In genomic region chr9:89363921-89364663, GRCh38 we compare ENCODE assay signal across 19 cellular contexts. TPM values are rescaled to one million over a fixed set of nuclear protein-coding genes. Genes with fewer than 3 reads are reported as not detected.
DNase-seq lines count a peak whose midpoint lies in the region; ATAC-seq, FAIRE-seq and TF ChIP-seq lines count a peak whose summit lies in the region.
"Had no signal": no experiment of that assay in that cellular context is flagged by ENCODE, and none has a peak within 500 bp of the region (broad histone marks: within the 10 kb centered on the region; RNA-seq: fewer than 3 reads in every experiment).

No MANE protein-coding gene starts in this region.

- peaks cover 0 to 2% (median 0%) of the 10 kb centered on the region in 9 donors for H3K9me3 Mint-ChIP-seq in naive thymus-derived CD8-positive, alpha-beta T cell
- H3K9me3 Mint-ChIP-seq: CD8-positive, alpha-beta T cell; nephron had no signal

- H3K27ac ChIP-seq in WERI-Rb-1 (peak overlapping the region; percentile 59), temporal lobe (ENCODE audit: low read depth, low read length) (peak overlapping the region; percentile 15)

- peaks cover 0 to 33% (median 14%) of the 10 kb centered on the region in 3 donors for H3K36me3 Mint-ChIP-seq in naive thymus-derived CD8-positive, alpha-beta T cell

- H3K27me3 ChIP-seq in WERI-Rb-1 (ENCODE audit: insufficient read depth, low read depth, severe bottlenecking) = no peaks in the 10 kb centered on the region
- H3K27me3 ChIP-seq: MG63 had no signal

- no peak for FAIRE-seq in frontal cortex (lab: Jason Lieb, UNC)
- FAIRE-seq: keratinocyte had no signal

- peak overlapping the region in 1 of 10 donors; percentile 36 for H3K4me3 Mint-ChIP-seq in naive thymus-derived CD8-positive, alpha-beta T cell
- H3K4me3 Mint-ChIP-seq: CD8-positive, alpha-beta T cell; nephron had no signal

- POLR2A ChIA-PET in naive thymus-derived CD8-positive, alpha-beta T cell (lab: Charles Lee) = interaction anchor here (1.9 kb wide), 1 partner anchor 11 kb away, joined by 6 read pairs; no protein-coding TSS in a partner anchor

- H3K36me3 ChIP-seq in WERI-Rb-1 = peaks cover 26% of the 10 kb centered on the region

- no peak for ATAC-seq in naive thymus-derived CD8-positive, alpha-beta T cell
- ATAC-seq in HG03521 (IDR thresholded peaks at IDR 0.05; ENCODE audit: unreplicated experiment) = no peak
- ATAC-seq: CD8-positive, alpha-beta T cell had no signal

- H3K27ac Mint-ChIP-seq in naive thymus-derived CD8-positive, alpha-beta T cell = peak overlapping the region in 6 of 10 donors; percentile 27 to 82 (median 62)
- H3K27ac Mint-ChIP-seq: nephron had no signal

- H3K27me3 Mint-ChIP-seq in naive thymus-derived CD8-positive, alpha-beta T cell = no peaks in the 10 kb centered on the region

- no peak overlapping the region for H3K4me3 ChIP-seq in WERI-Rb-1 (ENCODE audit: low read depth, low read length)
- H3K4me3 ChIP-seq: MG63 had no signal

- TF ChIP-seq CTCF in WERI-Rb-1 (IDR thresholded peaks at IDR 0.05; ENCODE audit: low read depth, low read length) = no peak

- DNase-seq in activated effector memory CD4-positive, alpha-beta T cell treated with anti-CD3 and anti-CD28 coated beads, Interleukin-2, amount 50 U/mL, for 16 hours = peak; percentile 56
- DNase-seq in activated effector memory CD4-positive, alpha-beta T cell treated with Interleukin-2 at 50 U/mL for 16 hours = no peak
- DNase-seq in WERI-Rb-1 (no peak), NCI-H1436 (lab: John Stamatoyannopoulos, UW) (no peak), frontal cortex (ENCODE audit: low spot score in 2 of 2) (no peak)
- no peak for DNase-seq in naive thymus-derived CD8-positive, alpha-beta T cell
- DNase-seq: activated gamma-delta T cell treated with Interleukin-2 at 50 U/mL for 16 hours; DMS79; mesenchymal stem cell; MG63; NCI-H1930; NK-92 treated with Interleukin-12 subunit alpha and Interleukin-12 subunit beta, amount 100 ng/mL, for 24 hours; stimulated activated CD4-positive, alpha-beta T cell treated with anti-CD3 and anti-CD28 coated beads, Interleukin-15, amount 100 ng/mL, for 24 hours; stimulated activated naive CD4-positive, alpha-beta T cell had no signal

- H3K9me3 ChIP-seq in WERI-Rb-1 (ENCODE audit: severe bottlenecking) = no peaks in the 10 kb centered on the region
- H3K9me3 ChIP-seq: MG63 had no signal

- peaks cover 7 to 25% (median 20%) of the 10 kb centered on the region in 4 donors for H3K4me1 Mint-ChIP-seq in naive thymus-derived CD8-positive, alpha-beta T cell
- H3K4me1 Mint-ChIP-seq: nephron had no signal

RNA-seq across cellular contexts. Expression of gene SECISBP2, which starts 45.8 kb away (rescaled TPM):
- 100 to 1,000 TPM; 105 to 112 TPM for total RNA-seq in naive thymus-derived CD8-positive, alpha-beta T cell
- polyA plus RNA-seq in naive thymus-derived CD8-positive, alpha-beta T cell = 10 to 100 TPM; 19.6 to 27.9 (median 21.2) TPM
- total RNA-seq in temporal lobe (51.1 TPM), frontal cortex (67.7 TPM)

RNA-seq across cellular contexts. Expression of gene CKS2, which starts 53.1 kb away (rescaled TPM):
- total RNA-seq in naive thymus-derived CD8-positive, alpha-beta T cell = 1 to 10 TPM; 4.8 to 5.3 TPM
- polyA plus RNA-seq in naive thymus-derived CD8-positive, alpha-beta T cell = 10 to 100 TPM in 1 of 3 donors, 1 to 10 TPM in 2; 7.0 to 13.6 (median 7.8) TPM
- total RNA-seq in temporal lobe (15.7 TPM), frontal cortex (25.7 TPM)
